17 cellular contexts compared by ENCODE assay signal in the genomic region with DNA sequence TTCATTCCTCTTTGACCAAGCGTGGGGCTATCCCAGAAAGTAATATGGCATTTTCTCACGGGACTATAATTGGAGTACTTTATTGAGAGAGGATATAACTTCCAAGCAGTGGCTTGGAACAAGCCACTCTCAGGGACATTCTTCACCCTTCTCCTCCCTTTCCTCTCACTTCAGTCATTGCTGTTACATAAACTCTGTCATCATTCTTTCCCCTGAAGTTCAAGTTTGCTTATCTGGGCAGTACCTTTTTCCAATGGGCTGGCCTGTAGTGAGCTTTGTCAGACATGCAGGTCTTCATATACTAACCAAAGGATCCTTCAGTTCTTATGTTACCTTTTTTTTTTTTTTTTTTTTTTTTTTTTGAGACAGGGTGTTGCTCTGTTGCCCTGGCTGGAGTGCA. TPM values are rescaled to one million over a fixed set of nuclear protein-coding genes. Genes with fewer than 3 reads are reported as not detected.
A peak's percentile ranks its signal among the peaks of the same experiment; 100 is the strongest.
DNase-seq lines count a peak whose midpoint lies in the region; ATAC-seq, FAIRE-seq and TF ChIP-seq lines count a peak whose summit lies in the region.
"Had no signal": no experiment of that assay in that cellular context is flagged by ENCODE, and none has a peak within 500 bp of the region (broad histone marks: within the 10 kb centered on the region; RNA-seq: fewer than 3 reads in every experiment).

No MANE protein-coding gene starts in this region.

- POLR2A ChIA-PET in activated B cell treated with CpG ODN at 0.5 μM for 24 hours (lab: Charles Lee): interaction anchor here (1.9 kb wide), 1 partner anchor 14 kb away, joined by 8 read pairs; no protein-coding TSS in a partner anchor
- POLR2A ChIA-PET in HepG2 (lab: Yijun Ruan, JAX): no interaction called here

- H3K27me3 ChIP-seq in thyroid gland (no peaks in the 10 kb centered on the region), HepG2 (ENCODE audit: control insufficient read depth in 1 of 2, insufficient read depth in 2 of 2, low read length in 2 of 2) (no peaks in the 10 kb centered on the region)

- peak overlapping the region; percentile 52 to 71 (median 61) for H3K27ac ChIP-seq in thyroid gland
- H3K27ac ChIP-seq in HepG2 (ENCODE audit: extremely low read length, insufficient read depth, low read length): no peak overlapping the region

- FAIRE-seq in HepG2 (lab: Jason Lieb, UNC): no peak
- FAIRE-seq: G401.6, TTC549 had no signal

- H3K4me3 Mint-ChIP-seq in activated T-cell treated with anti-CD3 and anti-CD28 coated beads, Interleukin-2, amount 50 U/mL, for 72 hours: peak overlapping the region; percentile 62 to 84
- no peak overlapping the region for H3K4me3 Mint-ChIP-seq in activated B cell treated with CpG ODN at 0.5 μM for 24 hours
- H3K4me3 Mint-ChIP-seq: activated CD4-positive, alpha-beta T cell treated with anti-CD3 and anti-CD28 coated beads, Interleukin-2, amount 10 ng/mL, durations not matched to agents 7 days and 5 days; activated naive CD8-positive, alpha-beta T cell; activated T-cell treated with anti-CD3 and anti-CD28 coated beads, Interleukin-2, amount 50 U/mL, for 4 hours had no signal

- peak overlapping the region; percentile 10 for H3K27ac Mint-ChIP-seq in activated T-cell treated with anti-CD3 and anti-CD28 coated beads, Interleukin-2, amount 50 U/mL, for 72 hours
- H3K27ac Mint-ChIP-seq in activated B cell treated with CpG ODN at 0.5 μM for 24 hours: peak overlapping the region; percentile 4
- H3K27ac Mint-ChIP-seq: activated naive CD8-positive, alpha-beta T cell had no signal

- ATAC-seq in activated T-cell treated with anti-CD3 and anti-CD28 coated beads, Interleukin-2, amount 50 U/mL, for 72 hours (replicated peaks in 1 of 2): peak in 1 of 2 donors; percentile 15
- no peak for ATAC-seq in activated B cell treated with CpG ODN at 0.5 μM for 24 hours (ENCODE audit: low read depth)
- peak; percentile 41 for ATAC-seq in left colon
- ATAC-seq in HepG2: no peak
- ATAC-seq: activated T-cell treated with anti-CD3 and anti-CD28 coated beads, Interleukin-2, amount 50 U/mL, for 4 hours had no signal

- TF ChIP-seq CTCF in activated B cell treated with CpG ODN at 0.5 μM for 24 hours (IDR thresholded peaks at IDR 0.05): no peak
- no peak for TF ChIP-seq CTCF in thyroid gland (IDR thresholded peaks at IDR 0.05)
- TF ChIP-seq CTCF in HepG2 (CRISPR knock-in tag; IDR thresholded peaks at IDR 0.05): no peak
- no peak for TF ChIP-seq CTCF in GM13977 (IDR thresholded peaks at IDR 0.05; ENCODE audit: extremely low read depth, insufficient read depth, missing control alignments)

- no peaks in the 10 kb centered on the region for H3K79me2 ChIP-seq in HepG2 (ENCODE audit: insufficient read depth, low read length)

- no peaks in the 10 kb centered on the region for H4K20me1 ChIP-seq in HepG2 (ENCODE audit: insufficient read depth, low read length)

- no peaks in the 10 kb centered on the region for H3K9me3 Mint-ChIP-seq in activated T-cell treated with anti-CD3 and anti-CD28 coated beads, Interleukin-2, amount 50 U/mL, for 72 hours
- no peaks in the 10 kb centered on the region for H3K9me3 Mint-ChIP-seq in activated B cell treated with CpG ODN at 0.5 μM for 24 hours
- H3K9me3 Mint-ChIP-seq: activated T-cell treated with anti-CD3 and anti-CD28 coated beads, Interleukin-2, amount 50 U/mL, for 4 hours had no signal

- no TSS peak for BruUV-seq in HepG2 (replicated peaks; lab: Mats Ljungman, UMichigan)

- H3K36me3 ChIP-seq in thyroid gland: no peaks in the 10 kb centered on the region
- no peaks in the 10 kb centered on the region for H3K36me3 ChIP-seq in HepG2 (replicated peaks in 1 of 2; ENCODE audit: control insufficient read depth in 1 of 2, insufficient read depth in 2 of 2, low read length in 2 of 2)

- TF ChIP-seq POLR2A in thyroid gland (IDR thresholded peaks at IDR 0.05) (no peak), HepG2 (IDR thresholded peaks at IDR 0.05; ENCODE audit: insufficient read depth in 1 of 2, low read depth in 2 of 2, low read length in 2 of 2) (no peak)

- CTCF ChIA-PET in activated B cell treated with CpG ODN at 0.5 μM for 24 hours (lab: Charles Lee) (no interaction called here), HepG2 (lab: Yijun Ruan, JAX; ENCODE audit: low intra/inter-chr PET ratio, low total read pairs) (no interaction called here)

- H3K36me3 Mint-ChIP-seq in activated T-cell treated with anti-CD3 and anti-CD28 coated beads, Interleukin-2, amount 50 U/mL, for 72 hours (ENCODE audit: insufficient read depth in 2 of 2): peaks cover 11 to 24% of the 10 kb centered on the region in 2 donors
- H3K36me3 Mint-ChIP-seq in activated B cell treated with CpG ODN at 0.5 μM for 24 hours (ENCODE audit: low read depth): peaks cover 32% of the 10 kb centered on the region
- H3K36me3 Mint-ChIP-seq: activated naive CD8-positive, alpha-beta T cell had no signal

- H3K4me1 Mint-ChIP-seq in activated T-cell treated with anti-CD3 and anti-CD28 coated beads, Interleukin-2, amount 50 U/mL, for 72 hours (ENCODE audit: low read depth): peaks cover 71% of the 10 kb centered on the region
- peaks cover 52% of the 10 kb centered on the region for H3K4me1 Mint-ChIP-seq in activated B cell treated with CpG ODN at 0.5 μM for 24 hours

- H3K4me3 ChIP-seq in thyroid gland (replicated peaks in 1 of 3): no peak overlapping the region
- no peak overlapping the region for H3K4me3 ChIP-seq in HepG2 (replicated peaks in 1 of 3; ENCODE audit: insufficient read depth in 1 of 3, low read depth in 2 of 3, low read length in 3 of 3)

- intact Hi-C loops in activated B cell treated with CpG ODN at 0.5 μM for 24 hours (cut with micrococcal nuclease) (no loop called here), left colon (cut with DNase I, micrococcal nuclease) (no loop called here), thyroid gland (cut with DNase I) (no loop called here), HepG2 (cut with micrococcal nuclease; ENCODE audit: unreplicated experiment) (no loop called here)

- no peak overlapping the region for H2AFZ ChIP-seq in HepG2 (ENCODE audit: low read length)

- no peak for DNase-seq in activated T-cell treated with anti-CD3 and anti-CD28 coated beads, Interleukin-2, amount 50 U/mL, for 72 hours
- no peak for DNase-seq in activated T-cell treated with anti-CD3 and anti-CD28 coated beads, Interleukin-2, amount 50 U/mL, for 48 hours
- no peak for DNase-seq in activated B cell treated with CpG ODN at 0.5 μM for 24 hours
- DNase-seq in left colon: no peak
- DNase-seq in thyroid gland: peak; percentile 30 to 39
- no peak for DNase-seq in HepG2 (ENCODE audit: low spot score)
- DNase-seq in GM13977 (ENCODE audit: low spot score): no peak
- no peak for DNase-seq in middle frontal gyrus (ENCODE audit: extremely low spot score, low spot score)
- DNase-seq: ACHN; activated CD4-positive, alpha-beta T cell treated with anti-CD3 and anti-CD28 coated beads, Interleukin-2, amount 10 ng/mL, durations not matched to agents 7 days and 5 days; activated T-cell treated with anti-CD3 and anti-CD28 coated beads, Interleukin-2, amount 50 U/mL, for 4 hours; NCI-H1694; NCI-H2171 treated with DMSO at 0.1 percent for 48 hours; NCI-H526 had no signal

- no peak for TF ChIP-seq EP300 in HepG2 (IDR thresholded peaks at IDR 0.05; ENCODE audit: low read depth in 2 of 2, low read length in 2 of 2)
- TF ChIP-seq EP300 in HepG2 (CRISPR knock-in tag; IDR thresholded peaks at IDR 0.05; ENCODE audit: borderline replicate concordance): no peak

- TF ChIP-seq RAD21 in HepG2 (CRISPR knock-in tag; IDR thresholded peaks at IDR 0.05): no peak

- H3K9ac ChIP-seq in HepG2 (ENCODE audit: insufficient read depth, low read depth, low read length): no peak overlapping the region

- no peaks in the 10 kb centered on the region for H3K27me3 Mint-ChIP-seq in activated T-cell treated with anti-CD3 and anti-CD28 coated beads, Interleukin-2, amount 50 U/mL, for 72 hours (ENCODE audit: low read depth)
- no peaks in the 10 kb centered on the region for H3K27me3 Mint-ChIP-seq in activated B cell treated with CpG ODN at 0.5 μM for 24 hours
- H3K27me3 Mint-ChIP-seq: activated CD4-positive, alpha-beta T cell treated with anti-CD3 and anti-CD28 coated beads, Interleukin-2, amount 10 ng/mL, durations not matched to agents 7 days and 5 days; activated naive CD8-positive, alpha-beta T cell had no signal

- in situ Hi-C loops in HepG2 (cut with HindIII; ENCODE audit: extremely low pct_ligation_motif_present, low pct_unique_long_range_greater_than_20kb) (no loop called here), GM13977 (cut with MboI; ENCODE audit: low pct_unique_long_range_greater_than_20kb, low sequenced_read_pairs, unreplicated experiment) (no loop called here)

- H3K4me2 ChIP-seq in HepG2 (ENCODE audit: low read depth, low read length): no peak overlapping the region

- H3K4me1 ChIP-seq in thyroid gland: peaks cover 19 to 25% of the 10 kb centered on the region in 2 donors
- no peaks in the 10 kb centered on the region for H3K4me1 ChIP-seq in HepG2 (ENCODE audit: insufficient read depth, low read length)

- WGBS in thyroid gland, 2 donors: 43 to 48% methylated on average over 2 of the region's 2 CpGs
- 58% methylated on average over 2 of the region's 2 CpGs for WGBS in HepG2 (ENCODE audit: low lambda C conversion rate)

- H3K9me3 ChIP-seq in thyroid gland (no peaks in the 10 kb centered on the region), HepG2 (ENCODE audit: low read length) (no peaks in the 10 kb centered on the region)

RNA-seq across cellular contexts. Expression of a gene that starts 58.7 kb away (rescaled TPM):
- 100 to 1,000 TPM in 1 of 2 donors, 10 to 100 TPM in 1; 96.4 to 112 TPM for total RNA-seq in activated T-cell treated with anti-CD3 and anti-CD28 coated beads, Interleukin-2, amount 50 U/mL, for 72 hours
- total RNA-seq in activated B cell treated with CpG ODN at 0.5 μM for 24 hours (164 and 183 TPM in 2 replicates), left colon (100 to 1,000 TPM; 119 TPM), thyroid gland (100 to 1,000 TPM; 111 to 181 (median 160) TPM), HepG2 (2016; rRNA removed; fragmentation: Illumina TruSeq; extraction: Trizol) (24.4 and 31.3 TPM in 2 replicates)
- total RNA-seq in HepG2 (2016; cell fraction: cytosol; rRNA removed; fragmentation: Illumina TruSeq; extraction: Trizol; ENCODE audit: low read depth): 33.8 and 35.5 TPM in 2 replicates
- total RNA-seq in HepG2 (2016; cell fraction: insoluble cytoplasmic fraction; rRNA removed; fragmentation: Illumina TruSeq; extraction: Trizol): 22.1 and 28.1 TPM in 2 replicates
- 22.4 and 24.0 TPM in 2 replicates for total RNA-seq in HepG2 (2016; cell fraction: membrane; rRNA removed; fragmentation: Illumina TruSeq; extraction: Trizol)
- 66.2 and 71.2 TPM in 2 replicates for total RNA-seq in HepG2 (2016; cell fraction: nucleus; rRNA removed; fragmentation: Illumina TruSeq; extraction: Trizol)
- 6.3 and 7.2 TPM in 2 replicates for polyA plus RNA-seq in HepG2 (2011; rRNA removed)
- polyA plus RNA-seq in HepG2 (2011; cell fraction: cytosol; rRNA removed): 4.4 and 6.3 TPM in 2 replicates
- 37.0 and 41.5 TPM in 2 replicates for polyA plus RNA-seq in HepG2 (2011; cell fraction: nucleus; rRNA removed)
- 22.0 and 24.0 TPM in 2 replicates for polyA plus RNA-seq in HepG2 (2012)
- polyA plus RNA-seq in HepG2 (2016; cell fraction: cytosol; fragmentation: Illumina TruSeq; extraction: Trizol; ENCODE audit: low read depth): 0.65 and 0.67 TPM in 2 replicates
- polyA plus RNA-seq in HepG2 (2016; cell fraction: insoluble cytoplasmic fraction; fragmentation: Illumina TruSeq; extraction: Trizol; ENCODE audit: low read depth): 15.4 and 16.5 TPM in 2 replicates
- polyA plus RNA-seq in HepG2 (2016; cell fraction: membrane; fragmentation: Illumina TruSeq; extraction: Trizol; ENCODE audit: low read depth): 2.3 and 2.8 TPM in 2 replicates
- polyA plus RNA-seq in HepG2 (2016; cell fraction: nucleus; fragmentation: Illumina TruSeq; extraction: Trizol; ENCODE audit: insufficient read depth, low read depth): 36.9 and 42.5 TPM in 2 replicates
- polyA minus RNA-seq in HepG2 (2011; rRNA and poly(A)+ RNA removed; ENCODE audit: low replicate concordance): 34.9 and 41.2 TPM in 2 replicates
- polyA minus RNA-seq in HepG2 (2011; cell fraction: cytosol; rRNA and poly(A)+ RNA removed): 15.4 and 16.4 TPM in 2 replicates
- polyA minus RNA-seq in HepG2 (2011; cell fraction: nucleus; rRNA and poly(A)+ RNA removed): 145 and 151 TPM in 2 replicates

Comparison
In these comparisons a context has a peak if more than half of its experiments do, and no peak if none do; other contexts are left out.
1. DNase-seq: peak in thyroid gland (2 of 2); none in activated T-cell treated with anti-CD3 and anti-CD28 coated beads, Interleukin-2, amount 50 U/mL, for 72 hours (0 of 2), activated T-cell treated with anti-CD3 and anti-CD28 coated beads, Interleukin-2, amount 50 U/mL, for 48 hours (0 of 2), activated B cell treated with CpG ODN at 0.5 μM for 24 hours (single experiment), left colon (0 of 2), HepG2 (single experiment), GM13977 (single experiment) and middle frontal gyrus (single experiment).